8 cellular contexts compared by ENCODE assay signal in genomic region chr1:243253211-243253926, GRCh38. TPM values are rescaled to one million over a fixed set of nuclear protein-coding genes. Genes with fewer than 3 reads are reported as not detected.
DNase-seq lines count a peak whose midpoint lies in the region; ATAC-seq, FAIRE-seq and TF ChIP-seq lines count a peak whose summit lies in the region.

No MANE protein-coding gene starts in this region.

- no peak overlapping the region for H3K56ac ChIP-seq in H1 (replicated peaks; ENCODE audit: insufficient read length, low read depth, low read length)

- H3K14ac ChIP-seq in H1 (ENCODE audit: insufficient read length): no peak overlapping the region

- H2BK5ac ChIP-seq in H1 (ENCODE audit: low read depth, low read length): no peak overlapping the region

- H4K20me1 ChIP-seq in H1 (replicated peaks in 1 of 2; ENCODE audit: control insufficient read depth in 1 of 2, insufficient read depth in 2 of 2, low read length in 2 of 2): peaks cover 3 to 5% of the 10 kb centered on the region in 2 experiments
- H4K20me1 ChIP-seq in neural progenitor cell (ENCODE audit: low read depth): peaks cover 58% of the 10 kb centered on the region

- no peak for TF ChIP-seq CTCF in H1 (IDR thresholded peaks at IDR 0.05; ENCODE audit: control extremely low read depth in 1 of 3, insufficient read depth in 1 of 3, low read depth in 1 of 3, low read length in 3 of 3)
- TF ChIP-seq CTCF in neural progenitor cell (IDR thresholded peaks at IDR 0.05): no peak

- H3K9me3 Mint-ChIP-seq in neural progenitor cell: peaks cover 27% of the 10 kb centered on the region

- H3K4me3 ChIP-seq in H1 (ENCODE audit: extremely low read depth in 1 of 4, insufficient read depth in 2 of 4, low read depth in 3 of 4, low read length in 4 of 4): peak overlapping the region; percentile 76 to 97 (median 93)
- H3K4me3 ChIP-seq in neural progenitor cell: peak overlapping the region; percentile 64

- no peak overlapping the region for H3K18ac ChIP-seq in H1 (ENCODE audit: extremely low read depth, low read length)

- H4K8ac ChIP-seq in H1 (ENCODE audit: extremely low read depth, insufficient read depth, low read length): no peak overlapping the region

- TF ChIP-seq EP300 in H1 (IDR thresholded peaks at IDR 0.05; ENCODE audit: borderline replicate concordance in 1 of 2, low read depth in 2 of 2, low read length in 2 of 2): no peak

- no peak overlapping the region for H2BK120ac ChIP-seq in H1 (replicated peaks; ENCODE audit: low read depth, low read length)

- CTCF ChIA-PET in H1 (lab: Charles Lee; ENCODE audit: partially characterized antibody): interaction anchor here (0.6 kb wide), 1 partner anchor 31 kb away, joined by 3 read pairs; no protein-coding TSS in a partner anchor

- H3K27ac ChIP-seq in H1 (ENCODE audit: low read depth, low read length) (no peak overlapping the region), neural progenitor cell (no peak overlapping the region)

- FAIRE-seq in H1 (lab: Jason Lieb, UNC): no peak

- H3K27ac Mint-ChIP-seq in neural progenitor cell: peak overlapping the region; percentile 26

- 13% methylated on average over 8 of the region's 8 CpGs; no CpG with 5 or more reads in 1 of the 2 experiments for WGBS in H1 (ENCODE audit: extremely low coverage in 1 of 2, insufficient coverage in 1 of 2, insufficient read length in 1 of 2, insufficient replicate concordance in 2 of 2, low coverage in 1 of 2, low lambda C conversion rate in 2 of 2, missing lambda C conversion rate in 1 of 2), 2 experiments

- TF ChIP-seq POLR2A in H1 (IDR thresholded peaks at IDR 0.05; ENCODE audit: control extremely low read depth in 1 of 2, low read depth in 2 of 2, low read length in 2 of 2): peak in 1 of 2 experiments; percentile 42; a peak in 1 of 3 replicates

- H3K79me2 ChIP-seq in H1 (ENCODE audit: control insufficient read depth in 1 of 2, insufficient read depth in 2 of 2, low read length in 2 of 2) (peaks cover 15 to 63% of the 10 kb centered on the region in 2 experiments), neural progenitor cell (ENCODE audit: low read depth) (peaks cover 81% of the 10 kb centered on the region)

- no peak overlapping the region for H4K5ac ChIP-seq in H1 (ENCODE audit: insufficient read length, low read depth, low read length)

- no peak overlapping the region for H2BK15ac ChIP-seq in H1 (ENCODE audit: low read length)

- H3K4ac ChIP-seq in H1 (replicated peaks; ENCODE audit: insufficient read length, low read depth, low read length): no peak overlapping the region

- H3K36me3 ChIP-seq in H1 (ENCODE audit: control insufficient read depth in 2 of 4, insufficient read depth in 4 of 4, low read length in 3 of 4) (no peaks in the 10 kb centered on the region), neural progenitor cell (no peaks in the 10 kb centered on the region)

- peaks cover 0 to 6% (median 2%) of the 10 kb centered on the region in 4 experiments; a peak in 1 of 7 replicates for H3K4me1 ChIP-seq in H1 (replicated peaks in 1 of 4; ENCODE audit: control insufficient read depth in 3 of 4, insufficient read depth in 4 of 4, low read length in 3 of 4)
- H3K4me1 ChIP-seq in neural progenitor cell: peaks cover 26% of the 10 kb centered on the region

- TF ChIP-seq RAD21 in H1 (IDR thresholded peaks at IDR 0.05 in 1 of 2, conservative IDR thresholded peaks at IDR 0.05 in 1 of 2; ENCODE audit: low read depth in 2 of 2, low read length in 2 of 2): no peak

- H3K36me3 Mint-ChIP-seq in neural progenitor cell: peaks cover 33% of the 10 kb centered on the region

- no peak for ATAC-seq in GM21717 (IDR thresholded peaks at IDR 0.05; ENCODE audit: unreplicated experiment)
- ATAC-seq in sciatic nerve: no peak
- no peak for ATAC-seq in GM18909 (IDR thresholded peaks at IDR 0.05; ENCODE audit: poor library complexity, unreplicated experiment)

- H3K9ac ChIP-seq in H1 (replicated peaks in 1 of 4; ENCODE audit: extremely low read depth in 1 of 4, low read depth in 3 of 4, low read length in 3 of 4) (peak overlapping the region in 2 of 4 experiments; percentile 79 to 87; a peak in 4 of 7 replicates), neural progenitor cell (peak overlapping the region; percentile 57)

- peaks cover 5% of the 10 kb centered on the region for H3K27me3 Mint-ChIP-seq in neural progenitor cell (ENCODE audit: insufficient read depth, low read depth)

- no peak overlapping the region for H4K91ac ChIP-seq in H1 (replicated peaks; ENCODE audit: insufficient read length, low read length)

- H3K4me2 ChIP-seq in H1 (ENCODE audit: insufficient read depth in 1 of 2, low read depth in 2 of 2, low read length in 2 of 2) (peak overlapping the region; percentile 90 to 93), neural progenitor cell (peak overlapping the region; percentile 97)

- H2AFZ ChIP-seq in H1 (ENCODE audit: low read length): no peak overlapping the region
- no peak overlapping the region for H2AFZ ChIP-seq in neural progenitor cell (replicated peaks)

- H3K4me3 Mint-ChIP-seq in neural progenitor cell: peak overlapping the region; percentile 100

- H3K4me1 Mint-ChIP-seq in neural progenitor cell: peaks cover 10% of the 10 kb centered on the region

- H3K27me3 ChIP-seq in H1 (replicated peaks in 1 of 4; ENCODE audit: control insufficient read depth in 3 of 4, extremely low read depth in 1 of 4, insufficient read depth in 3 of 4, low read length in 3 of 4): no peaks in the 10 kb centered on the region
- no peaks in the 10 kb centered on the region for H3K27me3 ChIP-seq in neural progenitor cell

- POLR2A ChIA-PET in H1 (lab: Charles Lee; ENCODE audit: partially characterized antibody): interaction anchor here (1.1 to 3.7 kb wide), 2 partner anchors 11 to 19 kb away, joined by 3 to 15 read pairs; no protein-coding TSS in a partner anchor

- no peak overlapping the region for H2BK12ac ChIP-seq in H1 (ENCODE audit: low read depth, low read length)

- peaks cover 16% of the 10 kb centered on the region for H3K23me2 ChIP-seq in H1 (ENCODE audit: low read depth, low read length)

- H3K9me3 ChIP-seq in H1 (ENCODE audit: insufficient read depth in 2 of 2, low read depth in 1 of 2, low read length in 1 of 2) (no peaks in the 10 kb centered on the region), neural progenitor cell (ENCODE audit: low read depth) (no peaks in the 10 kb centered on the region)

- H3K23ac ChIP-seq in H1 (ENCODE audit: insufficient read length): no peak overlapping the region

- H2BK20ac ChIP-seq in H1 (ENCODE audit: low read length): no peak overlapping the region

- DNase-seq in NCI-H2171 treated with DMSO at 0.1 percent for 48 hours (lab: John Stamatoyannopoulos, UW) (peak; percentile 8), NCI-H2171 (lab: John Stamatoyannopoulos, UW) (no peak), OCI-M1 (lab: John Stamatoyannopoulos, UW) (peak; percentile 72), H1 (ENCODE audit: low read depth in 1 of 2, low spot score in 2 of 2) (no peak), neural progenitor cell (ENCODE audit: low spot score) (peak; percentile 6), sciatic nerve (ENCODE audit: low spot score) (no peak)

- H3K79me1 ChIP-seq in H1 (ENCODE audit: low read depth, low read length): no peaks in the 10 kb centered on the region

- peaks cover 15% of the 10 kb centered on the region for H3F3A ChIP-seq in neural progenitor cell (ENCODE audit: low read depth)

- no peak overlapping the region for H2AK5ac ChIP-seq in H1 (ENCODE audit: low read depth, low read length)

- intact Hi-C loops in sciatic nerve (cut with DNase I): no loop called here

TF ChIP-seq in H1, 55 proteins besides CTCF, POLR2A, EP300 and RAD21 (continues in another document):
- TF ChIP-seq FOSL1 (IDR thresholded peaks at IDR 0.05; ENCODE audit: insufficient read depth, low read depth, low read length): no peak
- no peak for TF ChIP-seq BACH1 (IDR thresholded peaks at IDR 0.05; ENCODE audit: low read length)
- no peak for TF ChIP-seq BCL11A (IDR thresholded peaks at IDR 0.05; ENCODE audit: low read depth in 2 of 2, low read length in 2 of 2)
- no peak for TF ChIP-seq SRF (IDR thresholded peaks at IDR 0.05; ENCODE audit: low read depth, low read length)
- no peak for TF ChIP-seq MAFK (IDR thresholded peaks at IDR 0.05; ENCODE audit: low read depth, low read length)
- TF ChIP-seq, protein P1, sequence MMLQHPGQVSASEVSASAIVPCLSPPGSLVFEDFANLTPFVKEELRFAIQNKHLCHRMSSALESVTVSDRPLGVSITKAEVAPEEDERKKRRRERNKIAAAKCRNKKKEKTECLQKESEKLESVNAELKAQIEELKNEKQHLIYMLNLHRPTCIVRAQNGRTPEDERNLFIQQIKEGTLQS (IDR thresholded peaks at IDR 0.05; ENCODE audit: insufficient read depth, low read depth, low read length): no peak
- no peak for TF ChIP-seq E2F6 (IDR thresholded peaks at IDR 0.05)
- no peak for TF ChIP-seq TBP (IDR thresholded peaks at IDR 0.05; ENCODE audit: low read depth, low read length)

RNA-seq across cellular contexts. Expression of gene CEP170, which starts 1.7 kb away (rescaled TPM):
- total RNA-seq in H1 (2021; fragmentation: NEBNext Ultra II Directional; extraction: Animal tissue kit (Norgen Biotek cat#: 25700)): 97.2 and 102 TPM in 2 replicates
- 29.8 and 33.1 TPM in 2 replicates for polyA plus RNA-seq in H1 (2011; rRNA removed)
- 44.3 TPM for polyA plus RNA-seq in H1 (2011; cell fraction: cytosol; rRNA removed)
- 64.4 TPM for polyA plus RNA-seq in H1 (2011; cell fraction: nucleus; rRNA removed)
- polyA plus RNA-seq in H1 (2012, experiment 1 of 2): 41.8 to 54.2 TPM (median 49.7 TPM) in 4 replicates
- polyA plus RNA-seq in H1 (2012, experiment 2 of 2): 2.7 TPM
- polyA plus RNA-seq in H1 (2013, experiment 1 of 2): 57.0 TPM
- polyA plus RNA-seq in H1 (2013, experiment 2 of 2): 56.1 TPM
- polyA minus RNA-seq in H1 (2011; rRNA and poly(A)+ RNA removed): 96.1 and 109 TPM in 2 replicates
- polyA minus RNA-seq in H1 (2011; cell fraction: cytosol; rRNA and poly(A)+ RNA removed): 86.9 TPM
- polyA minus RNA-seq in H1 (2011; cell fraction: nucleus; rRNA and poly(A)+ RNA removed): 276 TPM
- total RNA-seq in neural progenitor cell (ENCODE audit: low replicate concordance) (103 and 126 TPM in 2 replicates), sciatic nerve (127 TPM)

RNA-seq across cellular contexts. Expression of gene SDCCAG8, which starts 2.5 kb away (rescaled TPM):
- 13.5 and 15.6 TPM in 2 replicates for total RNA-seq in H1 (2021; fragmentation: NEBNext Ultra II Directional; extraction: Animal tissue kit (Norgen Biotek cat#: 25700))
- 21.0 and 26.2 TPM in 2 replicates for polyA plus RNA-seq in H1 (2011; rRNA removed)
- polyA plus RNA-seq in H1 (2011; cell fraction: cytosol; rRNA removed): 20.1 TPM
- 24.3 TPM for polyA plus RNA-seq in H1 (2011; cell fraction: nucleus; rRNA removed)
- 14.4 to 21.4 TPM (median 18.9 TPM) in 4 replicates for polyA plus RNA-seq in H1 (2012, experiment 1 of 2)
- polyA plus RNA-seq in H1 (2012, experiment 2 of 2): 6.7 TPM
- polyA plus RNA-seq in H1 (2013, experiment 1 of 2): 24.5 TPM
- 20.8 TPM for polyA plus RNA-seq in H1 (2013, experiment 2 of 2)
- 12.5 and 20.2 TPM in 2 replicates for polyA minus RNA-seq in H1 (2011; rRNA and poly(A)+ RNA removed)
- polyA minus RNA-seq in H1 (2011; cell fraction: cytosol; rRNA and poly(A)+ RNA removed): 3.1 TPM
- 17.9 TPM for polyA minus RNA-seq in H1 (2011; cell fraction: nucleus; rRNA and poly(A)+ RNA removed)
- total RNA-seq in neural progenitor cell (ENCODE audit: low replicate concordance) (19.6 and 30.3 TPM in 2 replicates), sciatic nerve (70.4 TPM)

Comparison
In these comparisons a context has a peak if more than half of its experiments do, and no peak if none do; other contexts are left out.
1. DNase-seq: peak in NCI-H2171 treated with DMSO at 0.1 percent for 48 hours (single experiment), OCI-M1 (single experiment) and neural progenitor cell (single experiment); none in NCI-H2171 (single experiment), H1 (0 of 2) and sciatic nerve (single experiment).